Comparison of ENCODE assay signal across 10 cellular contexts in the genomic region with DNA sequence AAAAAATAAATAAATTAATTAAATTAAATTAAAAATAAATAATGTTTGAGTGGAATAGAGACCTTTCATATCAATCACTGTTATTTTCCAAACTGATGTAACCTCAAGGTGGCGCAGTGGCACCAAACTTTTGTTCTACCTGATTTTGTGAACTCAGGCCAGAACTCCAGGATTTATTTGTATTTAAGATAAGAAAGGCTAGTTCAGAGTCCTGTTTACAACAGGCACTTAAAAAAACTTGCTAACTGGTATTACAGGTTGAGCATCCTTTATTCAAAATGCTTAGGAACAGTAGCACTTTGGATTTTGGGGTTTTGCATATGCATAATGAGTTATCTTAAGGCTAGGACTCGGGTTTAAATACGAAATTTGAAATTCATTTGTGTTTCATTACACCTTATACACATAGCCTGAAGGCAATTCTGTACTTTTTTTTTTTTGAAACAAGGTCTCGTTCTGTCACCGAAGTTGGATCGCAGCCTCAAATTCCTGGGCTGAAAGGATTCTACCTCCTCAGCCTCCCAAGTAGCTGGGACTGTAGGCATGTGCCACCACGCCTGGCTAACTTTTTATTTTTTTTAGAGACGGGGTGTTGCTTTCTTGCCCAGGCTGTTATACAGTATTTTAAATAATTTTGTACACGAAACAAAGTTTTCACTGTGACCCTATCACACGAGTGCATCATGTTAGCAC. TPM values are rescaled to one million over a fixed set of nuclear protein-coding genes. Genes with fewer than 3 reads are reported as not detected.
DNase-seq lines count a peak whose midpoint lies in the region; ATAC-seq and TF ChIP-seq lines count a peak whose summit lies in the region.
"Had no signal": no experiment of that assay in that cellular context is flagged by ENCODE, and none has a peak within 500 bp of the region (broad histone marks: within the 10 kb centered on the region; RNA-seq: fewer than 3 reads in every experiment).

No MANE protein-coding gene starts in this region.

- TF ChIP-seq CTCF in activated CD8-positive, alpha-beta T cell treated with anti-CD3 and anti-CD28 coated beads for 36 hours (IDR thresholded peaks at IDR 0.05): peak; percentile 61
- TF ChIP-seq CTCF in epithelial cell of esophagus (IDR thresholded peaks at IDR 0.05; ENCODE audit: insufficient read depth, low read depth, low read length, missing control alignments) (peak; percentile 61), smooth muscle cell (IDR thresholded peaks at IDR 0.05; ENCODE audit: borderline replicate concordance, insufficient read depth, poor library complexity, severe bottlenecking) (peak; percentile 31), sigmoid colon (IDR thresholded peaks at IDR 0.05) (peak in 1 of 4 experiments; percentile 20)

- CTCF ChIA-PET in activated CD8-positive, alpha-beta T cell treated with anti-CD3 and anti-CD28 coated beads for 36 hours (lab: Charles Lee): interaction anchor here (1.3 to 5.7 kb wide), 3 partner anchors 13 to 29 kb away, joined by 7 to 39 read pairs (median 12); no protein-coding TSS in a partner anchor
- CTCF ChIA-PET in activated CD8-positive, alpha-beta T cell treated with anti-CD3 and anti-CD28 coated beads, Interleukin-2, amount 10 ng/mL, durations not matched to agents 7 days and 5 days (lab: Charles Lee): interaction anchor here (1.0 to 5.7 kb wide), 2 partner anchors 7 to 14 kb away, joined by 3 to 31 read pairs; no protein-coding TSS in a partner anchor

- H3K4me2 ChIP-seq in smooth muscle cell: no peak overlapping the region

- TF ChIP-seq EP300 in sigmoid colon (IDR thresholded peaks at IDR 0.05): no peak

- no peak for TF ChIP-seq POLR2A in sigmoid colon (IDR thresholded peaks at IDR 0.05)

- H3K36me3 ChIP-seq in smooth muscle cell (ENCODE audit: low read depth) (no peaks in the 10 kb centered on the region), sigmoid colon (peaks cover 0 to 8% (median 0%) of the 10 kb centered on the region in 4 donors)

- no peaks in the 10 kb centered on the region for H3K9me3 ChIP-seq in smooth muscle cell (replicated peaks; ENCODE audit: low read depth)
- no peaks in the 10 kb centered on the region for H3K9me3 ChIP-seq in sigmoid colon

- no peak overlapping the region for H3K9ac ChIP-seq in smooth muscle cell (ENCODE audit: low read depth)

- H3K4me1 Mint-ChIP-seq in activated CD8-positive, alpha-beta T cell treated with anti-CD3 and anti-CD28 coated beads for 36 hours (ENCODE audit: low read depth): peaks cover 66% of the 10 kb centered on the region
- H3K4me1 Mint-ChIP-seq in activated CD8-positive, alpha-beta T cell treated with anti-CD3 and anti-CD28 coated beads, Interleukin-2, amount 10 ng/mL, durations not matched to agents 7 days and 5 days (ENCODE audit: low read depth): peaks cover 21% of the 10 kb centered on the region

- peaks cover 95% of the 10 kb centered on the region for H3K79me2 ChIP-seq in smooth muscle cell (ENCODE audit: low read depth)

- 93% methylated on average over 10 of the region's 10 CpGs for WGBS in smooth muscle cell (ENCODE audit: low lambda C conversion rate)
- 28 to 74% methylated on average over 10 of the region's 10 CpGs for WGBS in sigmoid colon, 2 donors

- peaks cover 98% of the 10 kb centered on the region for H4K20me1 ChIP-seq in smooth muscle cell (ENCODE audit: low read depth)

- H3K4me1 ChIP-seq in smooth muscle cell (ENCODE audit: low read depth) (no peaks in the 10 kb centered on the region), sigmoid colon (peaks cover 0 to 51% (median 29%) of the 10 kb centered on the region in 4 donors)

- DNase-seq in activated CD8-positive, alpha-beta T cell treated with anti-CD3 and anti-CD28 coated beads for 36 hours: peak; percentile 42
- DNase-seq in activated CD8-positive, alpha-beta T cell treated with anti-CD3 and anti-CD28 coated beads, Interleukin-2, amount 10 ng/mL, durations not matched to agents 7 days and 5 days: no peak
- DNase-seq in NCI-H774 (lab: John Stamatoyannopoulos, UW) (peak; percentile 3), epithelial cell of esophagus (ENCODE audit: low read depth) (peak; percentile 58), smooth muscle cell (lab: John Stamatoyannopoulos, UW; ENCODE audit: unreplicated experiment) (no peak), sigmoid colon (no peak), DMS153 treated with DMSO at 0.1 percent for 48 hours (lab: John Stamatoyannopoulos, UW; ENCODE audit: unreplicated experiment) (no peak)
- DNase-seq: activated naive CD8-positive, alpha-beta T cell treated with anti-CD3 and anti-CD28 coated beads, Interleukin-2, amount 10 ng/mL, durations not matched to agents 7 days and 5 days; MM.1S had no signal

- no peaks in the 10 kb centered on the region for H3K27me3 Mint-ChIP-seq in activated CD8-positive, alpha-beta T cell treated with anti-CD3 and anti-CD28 coated beads for 36 hours
- H3K27me3 Mint-ChIP-seq in activated CD8-positive, alpha-beta T cell treated with anti-CD3 and anti-CD28 coated beads, Interleukin-2, amount 10 ng/mL, durations not matched to agents 7 days and 5 days (ENCODE audit: low read depth): no peaks in the 10 kb centered on the region
- H3K27me3 Mint-ChIP-seq: activated naive CD8-positive, alpha-beta T cell treated with anti-CD3 and anti-CD28 coated beads, Interleukin-2, amount 10 ng/mL, durations not matched to agents 7 days and 5 days had no signal

- H3K27me3 ChIP-seq in smooth muscle cell (ENCODE audit: low read depth): no peaks in the 10 kb centered on the region
- no peaks in the 10 kb centered on the region for H3K27me3 ChIP-seq in sigmoid colon

- peaks cover 6% of the 10 kb centered on the region for H3F3A ChIP-seq in smooth muscle cell (ENCODE audit: low read depth)

- H3K27ac ChIP-seq in smooth muscle cell (ENCODE audit: low read depth) (no peak overlapping the region), sigmoid colon (no peak overlapping the region)

- POLR2A ChIA-PET in activated CD8-positive, alpha-beta T cell treated with anti-CD3 and anti-CD28 coated beads for 36 hours (lab: Charles Lee): no interaction called here
- POLR2A ChIA-PET in activated CD8-positive, alpha-beta T cell treated with anti-CD3 and anti-CD28 coated beads, Interleukin-2, amount 10 ng/mL, durations not matched to agents 7 days and 5 days (lab: Charles Lee): interaction anchor here (0.6 kb wide), 1 partner anchor 13 kb away, joined by 3 read pairs; no protein-coding TSS in a partner anchor

- intact Hi-C loops in activated CD8-positive, alpha-beta T cell treated with anti-CD3 and anti-CD28 coated beads for 36 hours (cut with micrococcal nuclease): no loop called here
- intact Hi-C loops in sigmoid colon (cut with DNase I): no loop called here

- H3K9me3 Mint-ChIP-seq in activated CD8-positive, alpha-beta T cell treated with anti-CD3 and anti-CD28 coated beads for 36 hours: no peaks in the 10 kb centered on the region
- H3K9me3 Mint-ChIP-seq in activated CD8-positive, alpha-beta T cell treated with anti-CD3 and anti-CD28 coated beads, Interleukin-2, amount 10 ng/mL, durations not matched to agents 7 days and 5 days (ENCODE audit: insufficient read depth): no peaks in the 10 kb centered on the region
- H3K9me3 Mint-ChIP-seq: activated naive CD8-positive, alpha-beta T cell treated with anti-CD3 and anti-CD28 coated beads, Interleukin-2, amount 10 ng/mL, durations not matched to agents 7 days and 5 days had no signal

- H3K4me3 ChIP-seq in epithelial cell of esophagus (ENCODE audit: low read length): no peak overlapping the region
- no peak overlapping the region for H3K4me3 ChIP-seq in smooth muscle cell
- H3K4me3 ChIP-seq in sigmoid colon: no peak overlapping the region

- H3K27ac Mint-ChIP-seq in activated CD8-positive, alpha-beta T cell treated with anti-CD3 and anti-CD28 coated beads for 36 hours: no peak overlapping the region
- H3K27ac Mint-ChIP-seq in activated CD8-positive, alpha-beta T cell treated with anti-CD3 and anti-CD28 coated beads, Interleukin-2, amount 10 ng/mL, durations not matched to agents 7 days and 5 days: no peak overlapping the region
- H3K27ac Mint-ChIP-seq: activated naive CD8-positive, alpha-beta T cell treated with anti-CD3 and anti-CD28 coated beads, Interleukin-2, amount 10 ng/mL, durations not matched to agents 7 days and 5 days had no signal

- no peak overlapping the region for H2AFZ ChIP-seq in smooth muscle cell (ENCODE audit: low read depth)

- H3K36me3 Mint-ChIP-seq in activated CD8-positive, alpha-beta T cell treated with anti-CD3 and anti-CD28 coated beads for 36 hours (ENCODE audit: low read depth): peaks cover 33% of the 10 kb centered on the region
- peaks cover 21% of the 10 kb centered on the region for H3K36me3 Mint-ChIP-seq in activated CD8-positive, alpha-beta T cell treated with anti-CD3 and anti-CD28 coated beads, Interleukin-2, amount 10 ng/mL, durations not matched to agents 7 days and 5 days (ENCODE audit: low read depth)

- ATAC-seq in activated CD8-positive, alpha-beta T cell treated with anti-CD3 and anti-CD28 coated beads for 36 hours: no peak
- ATAC-seq in activated CD8-positive, alpha-beta T cell treated with anti-CD3 and anti-CD28 coated beads, Interleukin-2, amount 10 ng/mL, durations not matched to agents 7 days and 5 days: no peak
- no peak for ATAC-seq in HG03469 (IDR thresholded peaks at IDR 0.05; ENCODE audit: unreplicated experiment)

- no peak overlapping the region for H3K4me3 Mint-ChIP-seq in activated CD8-positive, alpha-beta T cell treated with anti-CD3 and anti-CD28 coated beads for 36 hours
- H3K4me3 Mint-ChIP-seq in activated CD8-positive, alpha-beta T cell treated with anti-CD3 and anti-CD28 coated beads, Interleukin-2, amount 10 ng/mL, durations not matched to agents 7 days and 5 days: no peak overlapping the region
- H3K4me3 Mint-ChIP-seq: activated naive CD8-positive, alpha-beta T cell treated with anti-CD3 and anti-CD28 coated beads, Interleukin-2, amount 10 ng/mL, durations not matched to agents 7 days and 5 days had no signal

RNA-seq across cellular contexts. Expression of gene YY1, which starts 32.4 kb away (rescaled TPM):
- 100 to 1,000 TPM; 105 TPM for total RNA-seq in activated CD8-positive, alpha-beta T cell treated with anti-CD3 and anti-CD28 coated beads for 36 hours
- total RNA-seq in activated CD8-positive, alpha-beta T cell treated with anti-CD3 and anti-CD28 coated beads, Interleukin-2, amount 10 ng/mL, durations not matched to agents 7 days and 5 days: 100 to 1,000 TPM; 107 TPM
- total RNA-seq in smooth muscle cell: 48.7 and 53.3 TPM in 2 replicates
- 28.2 and 35.2 TPM in 2 replicates for polyA plus RNA-seq in smooth muscle cell
- total RNA-seq in sigmoid colon: 10 to 100 TPM; 53.9 to 61.5 (median 55.2) TPM
- 10 to 100 TPM; 26.7 to 46.7 (median 40.2) TPM for polyA plus RNA-seq in sigmoid colon

RNA-seq across cellular contexts. Expression of gene SLC25A29, which starts 34.9 kb away (rescaled TPM):
- 10 to 100 TPM; 23.6 to 24.7 TPM for total RNA-seq in activated CD8-positive, alpha-beta T cell treated with anti-CD3 and anti-CD28 coated beads for 36 hours
- 10 to 100 TPM; 29.7 to 29.9 TPM for total RNA-seq in activated CD8-positive, alpha-beta T cell treated with anti-CD3 and anti-CD28 coated beads, Interleukin-2, amount 10 ng/mL, durations not matched to agents 7 days and 5 days
- 19.9 and 27.5 TPM in 2 replicates for total RNA-seq in smooth muscle cell
- polyA plus RNA-seq in smooth muscle cell: 24.9 and 31.8 TPM in 2 replicates
- total RNA-seq in sigmoid colon: 10 to 100 TPM; 18.5 to 40.4 (median 33.4) TPM
- polyA plus RNA-seq in sigmoid colon: 10 to 100 TPM in 1 of 3 donors, 1 to 10 TPM in 2; 3.0 to 26.7 (median 3.7) TPM

RNA-seq across cellular contexts. Expression of gene SLC25A47, which starts 51.7 kb away (rescaled TPM):
- total RNA-seq in activated CD8-positive, alpha-beta T cell treated with anti-CD3 and anti-CD28 coated beads for 36 hours: not detected
- not detected for total RNA-seq in activated CD8-positive, alpha-beta T cell treated with anti-CD3 and anti-CD28 coated beads, Interleukin-2, amount 10 ng/mL, durations not matched to agents 7 days and 5 days
- total RNA-seq in smooth muscle cell (not detected in 2 replicates), sigmoid colon (not detected)
- polyA plus RNA-seq in smooth muscle cell (0.59 TPM in 1 of 2 replicates, not detected in the other), sigmoid colon (under 1 TPM in 1 of 3 donors, not detected in 2; 0.22 TPM)
- total RNA-seq: activated naive CD8-positive, alpha-beta T cell treated with anti-CD3 and anti-CD28 coated beads, Interleukin-2, amount 10 ng/mL, durations not matched to agents 7 days and 5 days had no signal

Comparison
In these comparisons a context has a peak if more than half of its experiments do, and no peak if none do; other contexts are left out.
1. DNase-seq: peak in activated CD8-positive, alpha-beta T cell treated with anti-CD3 and anti-CD28 coated beads for 36 hours (single experiment), NCI-H774 (single experiment) and epithelial cell of esophagus (single experiment); none in activated CD8-positive, alpha-beta T cell treated with anti-CD3 and anti-CD28 coated beads, Interleukin-2, amount 10 ng/mL, durations not matched to agents 7 days and 5 days (single experiment), smooth muscle cell (single experiment), sigmoid colon (single experiment) and DMS153 treated with DMSO at 0.1 percent for 48 hours (single experiment).